Comparison of ENCODE assay signal across 26 cellular contexts in genomic region chr5:94175912-94176311, GRCh38.
"Had no signal": no experiment of that assay in that cellular context is flagged by ENCODE, and none has a peak within 500 bp of the region (broad histone marks: within the 10 kb centered on the region; RNA-seq: fewer than 3 reads in every experiment).

No MANE protein-coding gene starts in this region.

- H3K9me3 ChIP-seq: colonic mucosa, esophagus squamous epithelium, gastrocnemius medialis, heart right ventricle, left lung, lower lobe of right lung had no signal

- DNase-seq: colonic mucosa; cortex of kidney; effector CD8-positive, alpha-beta T cell; effector memory CD8-positive, alpha-beta T cell; endodermal cell; erythroblast; esophagus squamous epithelium; foreskin fibroblast; foreskin melanocyte; gastrocnemius medialis; glutamatergic neuron; head of caudate nucleus; heart right ventricle; hippocampal formation; left cardiac atrium; left lung; left ventricle myocardium superior; lower lobe of right lung; naive thymus-derived CD4-positive, alpha-beta T cell had no signal

- H3K27me3 Mint-ChIP-seq: dendritic cell treated with granulocyte-macrophage colony-stimulating factor and Interleukin-4, amounts not matched to agents 40 ng/mL and 50 ng/mL, for 4 days had no signal

- H3K4me3 ChIP-seq: colonic mucosa, esophagus squamous epithelium, gastrocnemius medialis, heart right ventricle, left lung, lower lobe of right lung had no signal

- FAIRE-seq: endometrium, islet of Langerhans, keratinocyte had no signal

- H3K27ac Mint-ChIP-seq: dendritic cell treated with granulocyte-macrophage colony-stimulating factor and Interleukin-4, amounts not matched to agents 40 ng/mL and 50 ng/mL, for 4 days; effector memory CD8-positive, alpha-beta T cell; endodermal cell; mesothelial cell of epicardium; naive thymus-derived CD4-positive, alpha-beta T cell had no signal

- H3K4me1 ChIP-seq: colonic mucosa, esophagus squamous epithelium, gastrocnemius medialis, heart right ventricle, left lung, lower lobe of right lung had no signal

- ATAC-seq: effector memory CD8-positive, alpha-beta T cell; esophagus mucosa; gastrocnemius medialis; heart right ventricle; left cardiac atrium; left lung; left ventricle myocardium superior; lower lobe of right lung; naive thymus-derived CD4-positive, alpha-beta T cell had no signal

- H3K27ac ChIP-seq: colonic mucosa, epithelial cell of prostate, esophagus squamous epithelium, gastrocnemius medialis, heart right ventricle, left lung, lower lobe of right lung had no signal

- H3K4me1 Mint-ChIP-seq: mesothelial cell of epicardium; naive thymus-derived CD4-positive, alpha-beta T cell had no signal

- H3K27me3 ChIP-seq: colonic mucosa, esophagus squamous epithelium, gastrocnemius medialis, heart right ventricle, left lung had no signal

- H3K36me3 ChIP-seq: colonic mucosa, esophagus squamous epithelium, gastrocnemius medialis, heart right ventricle, left lung, lower lobe of right lung had no signal

- H3K9me3 Mint-ChIP-seq: dendritic cell treated with granulocyte-macrophage colony-stimulating factor and Interleukin-4, amounts not matched to agents 40 ng/mL and 50 ng/mL, for 4 days; effector memory CD8-positive, alpha-beta T cell; mesothelial cell of epicardium; naive thymus-derived CD4-positive, alpha-beta T cell had no signal

- H3K36me3 Mint-ChIP-seq: mesothelial cell of epicardium; naive thymus-derived CD4-positive, alpha-beta T cell had no signal

- H3K4me3 Mint-ChIP-seq: dendritic cell treated with granulocyte-macrophage colony-stimulating factor and Interleukin-4, amounts not matched to agents 40 ng/mL and 50 ng/mL, for 4 days; effector memory CD8-positive, alpha-beta T cell; endodermal cell; mesothelial cell of epicardium; naive thymus-derived CD4-positive, alpha-beta T cell had no signal
